In the genomic region with DNA sequence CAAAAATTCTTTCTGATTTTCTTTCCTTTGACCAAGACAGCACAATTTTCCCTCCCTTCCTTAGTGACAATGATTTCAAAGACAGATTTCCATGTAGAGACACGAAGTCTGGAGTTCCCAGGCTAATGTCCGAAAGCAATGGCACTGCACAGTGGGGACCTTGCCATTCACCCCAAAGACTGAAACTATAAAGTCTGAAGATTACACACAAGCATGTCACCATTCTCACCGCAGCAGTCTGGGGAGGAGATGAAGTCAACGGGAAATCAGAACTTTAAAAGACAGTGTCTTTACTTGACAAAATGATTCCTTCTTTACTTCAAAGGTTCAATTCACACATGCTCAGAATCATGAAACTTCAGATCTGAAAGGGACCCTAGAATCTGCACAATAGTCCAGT, we compare ENCODE assay signal across 18 cellular contexts. TPM values are rescaled to one million over a fixed set of nuclear protein-coding genes. Genes with fewer than 3 reads are reported as not detected.
DNase-seq lines count a peak whose midpoint lies in the region; ATAC-seq, FAIRE-seq and TF ChIP-seq lines count a peak whose summit lies in the region.
"Had no signal": no experiment of that assay in that cellular context is flagged by ENCODE, and none has a peak within 500 bp of the region (broad histone marks: within the 10 kb centered on the region; RNA-seq: fewer than 3 reads in every experiment).

No MANE protein-coding gene starts in this region.

- in situ Hi-C loops in GM13976 (cut with MboI; ENCODE audit: low sequenced_read_pairs, unreplicated experiment): no loop called here

- H3K36me3 ChIP-seq in SK-N-MC (ENCODE audit: insufficient read depth, low read length): no peaks in the 10 kb centered on the region
- H3K36me3 ChIP-seq: heart left ventricle had no signal

- peaks cover 65% of the 10 kb centered on the region for H3K4me1 Mint-ChIP-seq in CD14-positive monocyte
- peaks cover 45% of the 10 kb centered on the region for H3K4me1 Mint-ChIP-seq in mesothelial cell of epicardium

- H3K9me3 Mint-ChIP-seq in CD14-positive monocyte: no peaks in the 10 kb centered on the region
- no peaks in the 10 kb centered on the region for H3K9me3 Mint-ChIP-seq in mesothelial cell of epicardium
- H3K9me3 Mint-ChIP-seq: neural crest cell had no signal

- ATAC-seq in left colon (no peak), GM19463 (IDR thresholded peaks at IDR 0.05; ENCODE audit: unreplicated experiment) (no peak)
- ATAC-seq: heart left ventricle, left lobe of liver had no signal

- H3K9ac ChIP-seq in SK-N-MC (ENCODE audit: insufficient read length): no peak overlapping the region

- no peak for FAIRE-seq in urothelium cell line (lab: Jason Lieb, UNC)
- FAIRE-seq: bronchial epithelial cell, endothelial cell of umbilical vein, TTC549 had no signal

- DNase-seq in CD14-positive monocyte (ENCODE audit: low spot score) (no peak), GM13976 (ENCODE audit: low spot score) (peak; percentile 71), SK-N-MC (ENCODE audit: low read depth, low spot score) (no peak), mesothelial cell of epicardium (ENCODE audit: low spot score in 2 of 2, unreplicated experiment in 2 of 2) (no peak), urothelium cell line (ENCODE audit: low spot score) (no peak), left colon (no peak), GDM1 (lab: John Stamatoyannopoulos, UW) (no peak)
- DNase-seq: activated effector memory CD4-positive, alpha-beta T cell treated with anti-CD3 and anti-CD28 coated beads, Interleukin-2, amount 50 U/mL, for 16 hours; heart left ventricle; NCI-H345 had no signal

- no peak overlapping the region for H3K4me3 ChIP-seq in SK-N-MC
- H3K4me3 ChIP-seq: heart left ventricle, smooth muscle cell had no signal

- H3K4me3 Mint-ChIP-seq in CD14-positive monocyte (peak overlapping the region in 1 of 2 donors; percentile 24), mesothelial cell of epicardium (no peak overlapping the region)
- H3K4me3 Mint-ChIP-seq: neural crest cell had no signal

- peak overlapping the region in 5 of 7 donors; percentile 13 to 91 (median 87) for H3K27ac Mint-ChIP-seq in CD14-positive monocyte
- peak overlapping the region; percentile 68 for H3K27ac Mint-ChIP-seq in mesothelial cell of epicardium

- H3K27ac ChIP-seq in SK-N-MC: peak overlapping the region; percentile 4; the same call in 1 of the 2 replicates
- H3K27ac ChIP-seq: RWPE1 had no signal

- TF ChIP-seq CTCF in CD14-positive monocyte (IDR thresholded peaks at IDR 0.05) (no peak), GM13976 (IDR thresholded peaks at IDR 0.05; ENCODE audit: borderline replicate concordance, control extremely low read depth, extremely low read depth, insufficient read depth, missing control alignments) (no peak), mesothelial cell of epicardium (IDR thresholded peaks at IDR 0.05; ENCODE audit: unreplicated experiment) (no peak)

- no peaks in the 10 kb centered on the region for H3K9me3 ChIP-seq in SK-N-MC (ENCODE audit: low read depth, low read length)
- H3K9me3 ChIP-seq: heart left ventricle had no signal

- intact Hi-C loops in CD14-positive monocyte (cut with micrococcal nuclease): no loop called here
- intact Hi-C loops in left colon (cut with DNase I, micrococcal nuclease): no loop called here

- peaks cover 0 to 1% (median 0%) of the 10 kb centered on the region in 3 donors for H3K27me3 Mint-ChIP-seq in CD14-positive monocyte (ENCODE audit: low read depth in 3 of 3)
- H3K27me3 Mint-ChIP-seq in mesothelial cell of epicardium (ENCODE audit: low read depth): no peaks in the 10 kb centered on the region

- H3K36me3 Mint-ChIP-seq in CD14-positive monocyte: peaks cover 9 to 18% of the 10 kb centered on the region in 2 donors
- H3K36me3 Mint-ChIP-seq in mesothelial cell of epicardium: no peaks in the 10 kb centered on the region

RNA-seq across cellular contexts. Expression of a gene that starts 8.3 kb away (rescaled TPM):
- 1 to 10 TPM; 2.4 to 2.7 TPM for polyA plus RNA-seq in CD14-positive monocyte
- total RNA-seq in mesothelial cell of epicardium: 52.6 to 53.8 TPM (median 52.6 TPM) in 3 replicates
- 10 to 100 TPM; 58.1 to 64.8 TPM for total RNA-seq in left colon
